ENCODE assay signal across 22 cellular contexts in the genomic region with DNA sequence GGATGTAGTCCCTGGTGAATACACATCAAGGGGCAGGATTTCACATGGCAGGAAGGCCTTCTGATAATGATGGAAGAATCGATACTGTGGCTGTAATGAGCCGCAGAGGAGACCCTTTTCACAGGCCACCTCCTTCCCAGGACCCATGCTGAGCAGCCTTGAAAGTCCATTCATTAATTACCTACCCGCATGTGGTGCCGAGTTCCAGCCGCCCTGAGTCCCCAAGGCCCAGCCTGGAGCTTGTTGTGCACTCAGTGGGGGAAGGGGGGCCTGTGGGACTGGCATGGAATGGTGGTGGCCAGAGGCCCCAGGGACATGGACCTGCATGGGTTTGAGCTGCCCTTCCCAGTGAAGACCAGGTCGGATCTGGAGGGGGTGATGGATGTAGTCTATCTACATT. TPM values are rescaled to one million over a fixed set of nuclear protein-coding genes. Genes with fewer than 3 reads are reported as not detected.
"Had no signal": no experiment of that assay in that cellular context is flagged by ENCODE, and none has a peak within 500 bp of the region (broad histone marks: within the 10 kb centered on the region; RNA-seq: fewer than 3 reads in every experiment).

No MANE protein-coding gene starts in this region.

- H3K27ac Mint-ChIP-seq: activated naive CD4-positive, alpha-beta T cell treated with anti-CD3 and anti-CD28 coated beads, Interleukin-2, amount 50 U/mL, for 24 hours had no signal

- H3K4me1 ChIP-seq: parathyroid adenoma had no signal

- DNase-seq: activated CD4-positive, alpha-beta T cell treated with anti-CD3 and anti-CD28 coated beads, Interleukin-2, amount 50 U/mL, for 1 hour; activated CD8-positive, alpha-beta memory T cell treated with anti-CD3 and anti-CD28 coated beads, Interleukin-2, amount 50 U/mL, for 4 hours; activated effector memory CD4-positive, alpha-beta T cell treated with anti-CD3 and anti-CD28 coated beads, Interleukin-2, amount 50 U/mL, for 16 hours; activated T-cell treated with anti-CD3 and anti-CD28 coated beads, Interleukin-2, amount 50 U/mL, for 4 hours; cerebellar nuclear complex; effector CD4-positive, alpha-beta T cell; lower lobe of right lung; midbrain; stimulated activated CD4-positive, alpha-beta T cell treated with anti-CD3 and anti-CD28 coated beads, Interleukin-12 subunit alpha, Interleukin-12 subunit beta, amount 100 ng/mL, for 4 hours; stimulated activated CD4-positive, alpha-beta T cell treated with anti-CD3 and anti-CD28 coated beads, Interleukin-1b, Interleukin-23, amount 100 ng/mL, for 48 hours; stimulated activated naive CD4-positive, alpha-beta T cell treated with Interleukin-2 at 50 U/mL for 16 hours; substantia nigra had no signal

- ATAC-seq: activated CD4-positive, CD25-positive, alpha-beta regulatory T cell treated with anti-CD3 and anti-CD28 coated beads, Interleukin-2, amount 50 U/mL, for 24 hours; activated T-cell treated with anti-CD3 and anti-CD28 coated beads, Interleukin-2, amount 50 U/mL, for 4 hours; lower lobe of right lung had no signal

- H3K4me3 Mint-ChIP-seq: activated naive CD4-positive, alpha-beta T cell treated with anti-CD3 and anti-CD28 coated beads, Interleukin-2, amount 50 U/mL, for 24 hours; activated T-cell treated with anti-CD3 and anti-CD28 coated beads, Interleukin-2, amount 50 U/mL, for 4 hours had no signal

- H3K9me3 Mint-ChIP-seq: activated naive CD4-positive, alpha-beta T cell treated with anti-CD3 and anti-CD28 coated beads, Interleukin-2, amount 50 U/mL, for 24 hours; activated T-cell treated with anti-CD3 and anti-CD28 coated beads, Interleukin-2, amount 50 U/mL, for 4 hours had no signal

- H3K9me3 ChIP-seq: lower lobe of right lung had no signal

- H3K27ac ChIP-seq: esophagus muscularis mucosa, hepatocyte, lower lobe of right lung, parathyroid adenoma, tibial nerve had no signal

- H3K36me3 Mint-ChIP-seq: activated naive CD4-positive, alpha-beta T cell treated with anti-CD3 and anti-CD28 coated beads, Interleukin-2, amount 50 U/mL, for 24 hours had no signal

- H3K36me3 ChIP-seq: esophagus muscularis mucosa, lower lobe of right lung, tibial nerve had no signal

- H3K4me3 ChIP-seq: esophagus muscularis mucosa, hepatocyte, lower lobe of right lung, tibial nerve had no signal

RNA-seq across cellular contexts. Expression of a gene that starts 25.4 kb away (rescaled TPM):
- total RNA-seq: activated T-cell treated with anti-CD3 and anti-CD28 coated beads, Interleukin-2, amount 50 U/mL, for 4 hours; bronchial epithelial cell; endothelial cell of umbilical vein; esophagus muscularis mucosa; hepatocyte; lower lobe of right lung; T-helper 1 cell treated with Interleukin-12 subunit alpha and Interleukin-12 subunit beta and Interleukin-4 antibody, amounts not matched to agents 30 ng/mL and 1 ng/mL, for 36 hours; tibial nerve had no signal
- polyA plus RNA-seq: adipose tissue, endothelial cell of umbilical vein, hepatocyte had no signal
